9 cellular contexts compared by ENCODE assay signal in genomic region chr6:62283828-62284411, GRCh38. TPM values are rescaled to one million over a fixed set of nuclear protein-coding genes. Genes with fewer than 3 reads are reported as not detected.
DNase-seq lines count a peak whose midpoint lies in the region; ATAC-seq and TF ChIP-seq lines count a peak whose summit lies in the region.
"Had no signal": no experiment of that assay in that cellular context is flagged by ENCODE, and none has a peak within 500 bp of the region (broad histone marks: within the 10 kb centered on the region; RNA-seq: fewer than 3 reads in every experiment).

No MANE protein-coding gene starts in this region.

- POLR2A ChIA-PET in Panc1 (lab: Charles Lee): no interaction called here

- in situ Hi-C loops in Panc1 (cut with HindIII; ENCODE audit: low pct_unique_long_range_greater_than_20kb, low sequenced_read_pairs): no loop called here

- H3K4me3 ChIP-seq in cardiac muscle cell (no peak overlapping the region), right cardiac atrium (ENCODE audit: low read length) (no peak overlapping the region), Panc1 (ENCODE audit: low read depth in 2 of 2, low read length in 2 of 2) (no peak overlapping the region), foreskin fibroblast (ENCODE audit: low read depth in 1 of 2, low read length in 2 of 2) (no peak overlapping the region)

- H3K27me3 Mint-ChIP-seq in stimulated activated memory B cell treated with anti-CD40 and anti-IgM and Interleukin-4, amounts not matched to agents 10 μg/mL and 1 μg/mL and 100 μg/mL, for 72 hours: no peaks in the 10 kb centered on the region

- no TSS peak for BruUV-seq in Panc1 (replicated peaks; lab: Mats Ljungman, UMichigan)

- no peaks in the 10 kb centered on the region for H3K36me3 Mint-ChIP-seq in stimulated activated memory B cell treated with anti-CD40 and anti-IgM and Interleukin-4, amounts not matched to agents 10 μg/mL and 1 μg/mL and 100 μg/mL, for 72 hours

- no peaks in the 10 kb centered on the region for H3K9me3 ChIP-seq in cardiac muscle cell (ENCODE audit: low read depth)
- H3K9me3 ChIP-seq in right cardiac atrium (ENCODE audit: control insufficient read depth, low read length): no peaks in the 10 kb centered on the region
- H3K9me3 ChIP-seq in Panc1 (ENCODE audit: control insufficient read depth, insufficient read depth, low read depth, low read length): no peaks in the 10 kb centered on the region; the same call in 1 of the 2 replicates

- no peaks in the 10 kb centered on the region for H3K36me3 ChIP-seq in cardiac muscle cell
- H3K36me3 ChIP-seq in Panc1 (ENCODE audit: control insufficient read depth, insufficient read depth, low read length): no peaks in the 10 kb centered on the region

- peak overlapping the region; percentile 54 for H3K4me3 Mint-ChIP-seq in stimulated activated memory B cell treated with anti-CD40 and anti-IgM and Interleukin-4, amounts not matched to agents 10 μg/mL and 1 μg/mL and 100 μg/mL, for 72 hours

- no peaks in the 10 kb centered on the region for H3K4me1 ChIP-seq in cardiac muscle cell (ENCODE audit: low read depth)
- no peaks in the 10 kb centered on the region for H3K4me1 ChIP-seq in right cardiac atrium (ENCODE audit: control insufficient read depth, insufficient read depth, low read length)
- H3K4me1 ChIP-seq in Panc1 (ENCODE audit: control insufficient read depth, insufficient read depth, low read length): no peaks in the 10 kb centered on the region

- peaks cover 25% of the 10 kb centered on the region for H3K27me3 ChIP-seq in cardiac muscle cell
- H3K27me3 ChIP-seq in right cardiac atrium (ENCODE audit: control insufficient read depth, insufficient read depth): no peaks in the 10 kb centered on the region
- H3K27me3 ChIP-seq in Panc1 (ENCODE audit: control insufficient read depth, insufficient read depth, low read length): no peaks in the 10 kb centered on the region

- intact Hi-C loops in right cardiac atrium (cut with DNase I): no loop called here
- intact Hi-C loops in Panc1 (cut with micrococcal nuclease; ENCODE audit: unreplicated experiment): no loop called here

- no peaks in the 10 kb centered on the region for H3K9me3 Mint-ChIP-seq in stimulated activated memory B cell treated with anti-CD40 and anti-IgM and Interleukin-4, amounts not matched to agents 10 μg/mL and 1 μg/mL and 100 μg/mL, for 72 hours

- TF ChIP-seq CTCF in cardiac muscle cell (IDR thresholded peaks at IDR 0.05; ENCODE audit: low read depth, low read length) (peak; percentile 34), Panc1 (IDR thresholded peaks at IDR 0.05) (peak; percentile 72; the same call in 1 of the 2 replicates), foreskin fibroblast (IDR thresholded peaks at IDR 0.05; ENCODE audit: low read depth, low read length) (peak; percentile 32)

- ATAC-seq in right cardiac atrium: no peak
- ATAC-seq in Panc1: no peak
- ATAC-seq in stimulated activated memory B cell treated with anti-CD40 and anti-IgM and Interleukin-4, amounts not matched to agents 10 μg/mL and 1 μg/mL and 100 μg/mL, for 72 hours: no peak
- no peak for ATAC-seq in HG02870 (IDR thresholded peaks at IDR 0.05; ENCODE audit: unreplicated experiment)
- ATAC-seq: activated naive CD4-positive, alpha-beta T cell treated with anti-CD3 and anti-CD28 coated beads, Interleukin-2, amount 50 U/mL, for 72 hours had no signal

- DNase-seq in cardiac muscle cell (ENCODE audit: low read depth in 1 of 2, low spot score in 1 of 2): peak; percentile 4 to 51
- DNase-seq in right cardiac atrium: no peak
- peak; percentile 20 for DNase-seq in Panc1 (ENCODE audit: low read depth, low spot score)
- peak in 1 of 2 donors; percentile 1 for DNase-seq in foreskin fibroblast
- no peak for DNase-seq in occipital lobe (lab: John Stamatoyannopoulos, UW)
- no peak for DNase-seq in HPDE6-E6E7 (ENCODE audit: extremely low spot score)

- 53% methylated on average over 2 of the region's 2 CpGs for WGBS in right cardiac atrium

- H3K27ac ChIP-seq in cardiac muscle cell (no peak overlapping the region), right cardiac atrium (ENCODE audit: low read length) (no peak overlapping the region), Panc1 (ENCODE audit: low read length) (no peak overlapping the region)

- CTCF ChIA-PET in Panc1 (lab: Charles Lee): interaction anchor here (1.0 kb wide), 1 partner anchor 475 kb away, joined by 6 read pairs; no protein-coding TSS in a partner anchor

- peaks cover 26% of the 10 kb centered on the region for H3K4me1 Mint-ChIP-seq in stimulated activated memory B cell treated with anti-CD40 and anti-IgM and Interleukin-4, amounts not matched to agents 10 μg/mL and 1 μg/mL and 100 μg/mL, for 72 hours

- H3K27ac Mint-ChIP-seq in stimulated activated memory B cell treated with anti-CD40 and anti-IgM and Interleukin-4, amounts not matched to agents 10 μg/mL and 1 μg/mL and 100 μg/mL, for 72 hours: no peak overlapping the region
- H3K27ac Mint-ChIP-seq: activated naive CD4-positive, alpha-beta T cell treated with anti-CD3 and anti-CD28 coated beads, Interleukin-2, amount 50 U/mL, for 72 hours had no signal

RNA-seq across cellular contexts. Expression of gene KHDRBS2, which starts 2.1 kb away (rescaled TPM):
- total RNA-seq in cardiac muscle cell (5.0 and 5.6 TPM in 2 replicates), right cardiac atrium (under 1 TPM in 3 of 4 donors, not detected in 1; 0.09 to 0.14 (median 0.12) TPM), Panc1 (2021; ENCODE audit: unreplicated experiment) (not detected), occipital lobe (66.8 TPM)
- polyA plus RNA-seq in cardiac muscle cell (1.3 and 3.7 TPM in 2 replicates), right cardiac atrium (not detected)
- not detected for polyA plus RNA-seq in Panc1 (2012; ENCODE audit: insufficient read length)
- total RNA-seq: activated naive CD4-positive, alpha-beta T cell treated with anti-CD3 and anti-CD28 coated beads, Interleukin-2, amount 50 U/mL, for 72 hours had no signal

Comparison
In these comparisons a context has a peak if more than half of its experiments do, and no peak if none do; other contexts are left out.
1. DNase-seq: peak in cardiac muscle cell (2 of 2) and Panc1 (single experiment); none in right cardiac atrium (0 of 3), occipital lobe (single experiment) and HPDE6-E6E7 (single experiment).
2. RNA of gene KHDRBS2, which starts 2.1 kb away (total RNA-seq): 66.8 TPM in occipital lobe (single experiment); 5.0 to 5.6 TPM in cardiac muscle cell, 0.09 to 0.14 TPM in right cardiac atrium and not detected in Panc1 (single experiment); every median in the first group is over 10 times any median in the second.
3. Peak in every context shown above with its lines, with median percentiles within 50 percentile points of each other: CTCF ChIP-seq.